8 cellular contexts compared by ENCODE assay signal in the genomic region with DNA sequence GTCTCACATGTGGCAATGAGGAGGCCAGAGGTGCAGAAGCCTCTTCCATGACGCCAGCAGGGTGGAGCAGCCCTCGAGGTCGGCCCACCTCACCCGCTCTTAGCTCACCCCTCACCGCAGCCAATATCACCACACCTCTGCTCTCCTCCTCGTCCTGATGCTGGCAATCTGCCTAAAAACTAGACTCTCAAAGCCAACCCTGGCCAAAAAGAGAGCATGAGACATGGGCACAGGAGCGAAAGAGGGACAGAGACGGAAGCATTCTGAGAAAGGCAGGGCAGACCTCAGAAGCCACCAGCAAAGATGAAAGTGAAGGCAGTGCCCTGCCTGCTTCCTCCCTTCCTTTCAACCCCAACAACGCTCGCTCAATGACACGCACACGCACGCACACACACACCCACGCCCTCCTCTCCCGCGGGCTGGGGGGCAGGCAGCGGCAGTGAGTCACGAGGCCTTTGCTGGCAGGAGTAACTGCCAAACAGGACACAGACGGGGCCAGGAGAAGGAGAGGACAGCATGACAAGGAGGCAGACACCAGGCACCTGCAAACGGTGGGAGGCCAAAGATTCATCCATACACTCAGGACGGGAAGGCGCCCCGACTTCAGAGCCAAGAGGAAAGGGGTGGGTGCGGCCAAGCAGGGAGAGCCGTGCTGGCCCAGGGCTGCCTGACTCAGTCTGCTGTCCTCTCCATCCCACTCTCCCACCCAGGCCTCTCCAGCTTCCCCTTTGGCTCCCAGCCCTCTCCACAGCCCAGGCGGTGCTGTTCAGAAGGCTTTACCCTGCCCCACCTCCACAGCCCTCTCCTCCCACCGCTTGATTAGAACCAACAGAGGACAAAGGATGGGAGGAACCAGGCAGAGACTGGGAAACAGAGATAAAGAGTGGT. TPM values are rescaled to one million over a fixed set of nuclear protein-coding genes. Genes with fewer than 3 reads are reported as not detected.
DNase-seq lines count a peak whose midpoint lies in the region; ATAC-seq lines count a peak whose summit lies in the region.

No MANE protein-coding gene starts in this region.

- peak overlapping the region; percentile 82 for H3K4me3 Mint-ChIP-seq in activated CD8-positive, alpha-beta T cell treated with anti-CD3 and anti-CD28 coated beads, Interleukin-2, amount 10 ng/mL, durations not matched to agents 7 days and 5 days

- ATAC-seq in activated CD8-positive, alpha-beta T cell treated with anti-CD3 and anti-CD28 coated beads, Interleukin-2, amount 10 ng/mL, durations not matched to agents 7 days and 5 days: peak; percentile 70
- ATAC-seq in esophagus mucosa: peak; percentile 63
- no peak for ATAC-seq in HG03097 (IDR thresholded peaks at IDR 0.05; ENCODE audit: low FRiP score, unreplicated experiment)
- no peak for ATAC-seq in GM18498 (IDR thresholded peaks at IDR 0.05; ENCODE audit: unreplicated experiment)
- no peak for ATAC-seq in GM21360 (IDR thresholded peaks at IDR 0.05; ENCODE audit: unreplicated experiment)

- CTCF ChIA-PET in activated CD8-positive, alpha-beta T cell treated with anti-CD3 and anti-CD28 coated beads, Interleukin-2, amount 10 ng/mL, durations not matched to agents 7 days and 5 days (lab: Charles Lee): interaction anchor here (0.9 to 6.9 kb wide), 6 partner anchors 12 to 105 kb away, joined by 3 to 49 read pairs (median 14); partner anchors contain the start of gene IGSF9B

- peak overlapping the region; percentile 96 for H3K27ac Mint-ChIP-seq in activated CD8-positive, alpha-beta T cell treated with anti-CD3 and anti-CD28 coated beads, Interleukin-2, amount 10 ng/mL, durations not matched to agents 7 days and 5 days

- H3K27me3 Mint-ChIP-seq in activated CD8-positive, alpha-beta T cell treated with anti-CD3 and anti-CD28 coated beads, Interleukin-2, amount 10 ng/mL, durations not matched to agents 7 days and 5 days (ENCODE audit: low read depth): no peaks in the 10 kb centered on the region

- POLR2A ChIA-PET in activated CD8-positive, alpha-beta T cell treated with anti-CD3 and anti-CD28 coated beads, Interleukin-2, amount 10 ng/mL, durations not matched to agents 7 days and 5 days (lab: Charles Lee): interaction anchor here (1.1 to 1.6 kb wide), 3 partner anchors 11 to 89 kb away, joined by 3 to 8 read pairs (median 4); partner anchors contain the start of gene IGSF9B

- DNase-seq in H4 (ENCODE audit: low spot score): peak; percentile 37
- DNase-seq in activated CD8-positive, alpha-beta T cell treated with anti-CD3 and anti-CD28 coated beads, Interleukin-2, amount 10 ng/mL, durations not matched to agents 7 days and 5 days: peak; percentile 93
- peak; percentile 80 for DNase-seq in stimulated activated CD4-positive, alpha-beta T cell treated with anti-CD3 and anti-CD28 coated beads, Interleukin-2, amount 100 ng/mL, for 24 hours
- no peak for DNase-seq in SIG-M5 treated with dmso at 0.1 percent for 504 hours (lab: John Stamatoyannopoulos, UW; ENCODE audit: unreplicated experiment)

- peaks cover 58% of the 10 kb centered on the region for H3K36me3 Mint-ChIP-seq in activated CD8-positive, alpha-beta T cell treated with anti-CD3 and anti-CD28 coated beads, Interleukin-2, amount 10 ng/mL, durations not matched to agents 7 days and 5 days (ENCODE audit: low read depth)

- no peaks in the 10 kb centered on the region for H3K9me3 Mint-ChIP-seq in activated CD8-positive, alpha-beta T cell treated with anti-CD3 and anti-CD28 coated beads, Interleukin-2, amount 10 ng/mL, durations not matched to agents 7 days and 5 days (ENCODE audit: insufficient read depth)

- peaks cover 94% of the 10 kb centered on the region for H3K4me1 Mint-ChIP-seq in activated CD8-positive, alpha-beta T cell treated with anti-CD3 and anti-CD28 coated beads, Interleukin-2, amount 10 ng/mL, durations not matched to agents 7 days and 5 days (ENCODE audit: low read depth)

RNA-seq across cellular contexts. Expression of gene IGSF9B, which starts 11.4 kb away (rescaled TPM):
- total RNA-seq in H4 (2014; rRNA removed; shearing (Covaris generic)): 0.31 and 1.7 TPM in 2 replicates
- 100 to 1,000 TPM in 1 of 2 experiments, 10 to 100 TPM in 1; 96.3 to 118 TPM for total RNA-seq in activated CD8-positive, alpha-beta T cell treated with anti-CD3 and anti-CD28 coated beads, Interleukin-2, amount 10 ng/mL, durations not matched to agents 7 days and 5 days
- total RNA-seq in esophagus mucosa: 1.5 TPM

Comparison
In these comparisons a context has a peak if more than half of its experiments do, and no peak if none do; other contexts are left out.
1. ATAC-seq: peak in activated CD8-positive, alpha-beta T cell treated with anti-CD3 and anti-CD28 coated beads, Interleukin-2, amount 10 ng/mL, durations not matched to agents 7 days and 5 days (single experiment) and esophagus mucosa (single experiment); none in HG03097 (single experiment), GM18498 (single experiment) and GM21360 (single experiment).
2. RNA of gene IGSF9B, which starts 11.4 kb away (total RNA-seq): 96.3 to 118 TPM in activated CD8-positive, alpha-beta T cell treated with anti-CD3 and anti-CD28 coated beads, Interleukin-2, amount 10 ng/mL, durations not matched to agents 7 days and 5 days; 1.5 TPM in esophagus mucosa (single experiment) and 0.31 to 1.7 TPM in H4; every median in the first group is over 10 times any median in the second.